17 cellular contexts compared by ENCODE assay signal in the genomic region with DNA sequence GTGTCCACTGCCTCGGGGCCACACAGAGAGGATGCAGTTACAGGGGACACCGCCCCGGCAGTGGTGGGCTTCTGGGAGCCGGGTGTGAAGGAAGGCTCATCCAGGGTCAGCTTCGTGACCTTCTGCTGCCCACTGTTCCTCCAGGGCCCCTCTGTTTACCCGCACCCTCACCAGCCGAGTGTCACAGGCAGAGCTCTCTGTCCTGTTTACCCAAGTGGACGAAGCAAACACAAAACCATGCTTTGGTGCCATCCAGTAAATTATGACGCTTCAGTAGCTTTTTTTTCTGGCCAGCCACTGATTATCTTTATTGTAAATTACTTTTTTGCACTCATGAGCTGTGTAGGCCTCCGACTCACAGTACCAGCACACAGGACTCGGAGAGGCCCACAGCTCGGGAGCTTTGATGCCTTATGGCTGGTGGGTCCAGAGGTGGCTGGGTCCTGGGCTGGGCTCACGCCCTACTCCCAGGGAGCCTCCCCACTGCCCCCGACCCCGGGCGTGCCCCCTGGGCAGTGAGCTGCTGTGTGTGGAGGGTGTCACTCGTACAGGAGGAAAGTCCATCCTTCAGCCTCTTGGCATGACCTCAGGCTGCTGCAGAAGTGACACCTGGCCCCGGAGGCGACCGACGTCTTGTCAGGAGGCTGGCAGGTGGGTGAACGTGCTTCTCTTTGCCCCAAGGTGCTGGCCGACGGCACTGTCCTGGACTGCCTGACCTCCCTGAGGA. TPM values are rescaled to one million over a fixed set of nuclear protein-coding genes. Genes with fewer than 3 reads are reported as not detected.
DNase-seq lines count a peak whose midpoint lies in the region; ATAC-seq and TF ChIP-seq lines count a peak whose summit lies in the region.
"Had no signal": no experiment of that assay in that cellular context is flagged by ENCODE, and none has a peak within 500 bp of the region (broad histone marks: within the 10 kb centered on the region; RNA-seq: fewer than 3 reads in every experiment).

No MANE protein-coding gene starts in this region.

- no peak overlapping the region for H3K4me3 ChIP-seq in right cardiac atrium (ENCODE audit: low read length)
- H3K4me3 ChIP-seq in gastroesophageal sphincter = no peak overlapping the region
- no peak overlapping the region for H3K4me3 ChIP-seq in liver (ENCODE audit: low read depth in 1 of 3, low read length in 3 of 3)
- H3K4me3 ChIP-seq in aorta (ENCODE audit: low read length in 2 of 2) = no peak overlapping the region
- no peak overlapping the region for H3K4me3 ChIP-seq in GM23248

- no peak for TF ChIP-seq EP300 in gastroesophageal sphincter (IDR thresholded peaks at IDR 0.05)

- peaks cover 15% of the 10 kb centered on the region; the same call in 1 of the 2 replicates for H3K79me2 ChIP-seq in GM23248 (ENCODE audit: insufficient read depth)

- H3K4me1 ChIP-seq in right cardiac atrium (ENCODE audit: control insufficient read depth, insufficient read depth, low read length) = no peaks in the 10 kb centered on the region
- peaks cover 0 to 9% (median 0%) of the 10 kb centered on the region in 3 donors for H3K4me1 ChIP-seq in gastroesophageal sphincter
- H3K4me1 ChIP-seq in liver (ENCODE audit: control insufficient read depth in 4 of 4, insufficient read depth in 4 of 4, low read length in 3 of 4) = peaks cover 6 to 31% (median 23%) of the 10 kb centered on the region in 4 donors
- no peaks in the 10 kb centered on the region for H3K4me1 ChIP-seq in aorta (ENCODE audit: control insufficient read depth in 1 of 2, insufficient read depth in 2 of 2, low read length in 2 of 2)
- H3K4me1 ChIP-seq in GM23248 (ENCODE audit: insufficient read depth) = peaks cover 6% of the 10 kb centered on the region; the same call in 1 of the 2 replicates
- H3K4me1 ChIP-seq: Caco-2 had no signal

- no peaks in the 10 kb centered on the region for H3K9me2 ChIP-seq in GM23248 (ENCODE audit: insufficient read depth)

- WGBS in right cardiac atrium = 92% methylated on average over 24 of the region's 24 CpGs
- WGBS in gastroesophageal sphincter (ENCODE audit: low coverage in 1 of 2), 2 donors = 0 to 79% methylated on average over 1 to 7 of the region's 24 CpGs
- WGBS in liver = 70% methylated on average over 24 of the region's 24 CpGs
- WGBS in aorta, 2 donors = 93% methylated on average over 24 of the region's 24 CpGs
- 93 to 94% methylated on average over 18 to 24 of the region's 24 CpGs for WGBS in GM23248 (ENCODE audit: low coverage in 1 of 2, low lambda C conversion rate in 2 of 2, missing lambda C conversion rate in 2 of 2), 2 experiments

- intact Hi-C loops in right cardiac atrium (cut with DNase I) = no loop called here
- intact Hi-C loops in cardiac septum (cut with DNase I) = no loop called here
- intact Hi-C loops in aorta (cut with DNase I) = no loop called here

- H3K27ac ChIP-seq in right cardiac atrium (ENCODE audit: low read length) (no peak overlapping the region), gastroesophageal sphincter (no peak overlapping the region), liver (ENCODE audit: low read depth in 1 of 2, low read length in 2 of 2) (peak overlapping the region in 1 of 2 donors; percentile 73), aorta (ENCODE audit: low read depth in 1 of 2, low read length in 2 of 2) (no peak overlapping the region), GM23248 (no peak overlapping the region)
- H3K27ac ChIP-seq: HL-60 had no signal

- in situ Hi-C loops in GM23248 (cut with MboI) = no loop called here

- H3K36me3 ChIP-seq in gastroesophageal sphincter (peaks cover 0 to 87% of the 10 kb centered on the region in 2 donors), liver (ENCODE audit: control insufficient read depth in 4 of 4, insufficient read depth in 3 of 4, low read depth in 1 of 4, low read length in 3 of 4) (peaks cover 0 to 32% (median 11%) of the 10 kb centered on the region in 4 donors), aorta (ENCODE audit: control insufficient read depth in 1 of 2, insufficient read depth in 2 of 2, low read length in 1 of 2) (peaks cover 0 to 3% of the 10 kb centered on the region in 2 donors), GM23248 (ENCODE audit: low read depth) (peaks cover 11% of the 10 kb centered on the region; the same call in 1 of the 2 replicates)

- H2AFZ ChIP-seq in GM23248 = no peak overlapping the region

- H3F3A ChIP-seq in GM23248 (ENCODE audit: insufficient read depth) = no peaks in the 10 kb centered on the region

- H3K4me2 ChIP-seq in GM23248 (ENCODE audit: unreplicated experiment) = no peak overlapping the region

- no peaks in the 10 kb centered on the region for H4K20me1 ChIP-seq in GM23248 (ENCODE audit: insufficient read depth)

- no peak for ATAC-seq in right cardiac atrium
- peak; percentile 36 for ATAC-seq in gastroesophageal sphincter
- ATAC-seq in aorta (ENCODE audit: low FRiP score) = peak; percentile 27

- H3K9me3 ChIP-seq in right cardiac atrium (ENCODE audit: control insufficient read depth, low read length) (no peaks in the 10 kb centered on the region), gastroesophageal sphincter (peaks cover 0 to 12% (median 0%) of the 10 kb centered on the region in 3 donors), liver (ENCODE audit: control insufficient read depth in 4 of 4, low read length in 3 of 4) (no peaks in the 10 kb centered on the region), aorta (ENCODE audit: control insufficient read depth, low read length) (no peaks in the 10 kb centered on the region), GM23248 (ENCODE audit: low read depth) (no peaks in the 10 kb centered on the region)
- H3K9me3 ChIP-seq: Caco-2 had no signal

- H3K27me3 ChIP-seq in right cardiac atrium (ENCODE audit: control insufficient read depth, insufficient read depth) (no peaks in the 10 kb centered on the region), gastroesophageal sphincter (no peaks in the 10 kb centered on the region), liver (ENCODE audit: control insufficient read depth in 4 of 4, insufficient read depth in 4 of 4, low read length in 3 of 4) (no peaks in the 10 kb centered on the region), aorta (ENCODE audit: control insufficient read depth in 1 of 2, insufficient read depth in 2 of 2, low read length in 1 of 2) (no peaks in the 10 kb centered on the region), GM23248 (replicated peaks; ENCODE audit: insufficient read depth) (no peaks in the 10 kb centered on the region)

- peak in 2 of 3 donors; percentile 21 to 32 for DNase-seq in right cardiac atrium
- no peak for DNase-seq in cardiac septum (ENCODE audit: low spot score)
- no peak for DNase-seq in aorta
- DNase-seq in NK-92 treated with Interleukin-12 subunit alpha and Interleukin-12 subunit beta, amount 100 ng/mL, for 24 hours (lab: John Stamatoyannopoulos, UW) = no peak
- no peak for DNase-seq in NCI-H2227 (lab: John Stamatoyannopoulos, UW; ENCODE audit: unreplicated experiment)
- no peak for DNase-seq in GM23248
- DNase-seq: 8988T; C1 segment of cervical spinal cord; Caco-2; CD4-positive, CD25-positive, alpha-beta regulatory T cell; HCEC 1CT; IMR-90 had no signal

- no peak overlapping the region for H3K9ac ChIP-seq in liver (ENCODE audit: low read depth in 1 of 2, low read length in 2 of 2)
- H3K9ac ChIP-seq in GM23248 = no peak overlapping the region

- no peak for TF ChIP-seq POLR2A in gastroesophageal sphincter (IDR thresholded peaks at IDR 0.05)

- no peak for TF ChIP-seq RAD21 in liver (IDR thresholded peaks at IDR 0.05)

- TF ChIP-seq CTCF in gastroesophageal sphincter (IDR thresholded peaks at IDR 0.05) (no peak), liver (IDR thresholded peaks at IDR 0.05; ENCODE audit: low read depth, low read length, missing input control) (no peak)

TF ChIP-seq in liver, 16 proteins besides CTCF, POLR2A, EP300 and RAD21:
- TF ChIP-seq HNF4G (IDR thresholded peaks at IDR 0.05) (no peak), SP1 (IDR thresholded peaks at IDR 0.05) (peak; percentile 8)
TF ChIP-seq in liver: peak in this region for 1.

RNA-seq across cellular contexts. Expression of gene D2HGDH, which starts 9.8 kb away (rescaled TPM):
- total RNA-seq in right cardiac atrium = 10 to 100 TPM; 16.1 to 22.3 (median 18.3) TPM
- 16.0 TPM for polyA plus RNA-seq in right cardiac atrium
- 15.7 TPM for total RNA-seq in cardiac septum
- total RNA-seq in gastroesophageal sphincter = 10 to 100 TPM; 12.5 to 21.8 (median 13.3) TPM
- total RNA-seq in liver = 10 to 100 TPM in 1 of 2 donors, 1 to 10 TPM in 1; 7.4 to 25.0 TPM
- 10 to 100 TPM in 1 of 2 donors, 1 to 10 TPM in 1; 6.4 to 19.7 TPM for polyA plus RNA-seq in liver
- total RNA-seq in aorta = 10 to 100 TPM; 20.5 to 29.9 TPM
- 10 to 100 TPM in 1 of 2 donors, 1 to 10 TPM in 1; 4.1 to 69.8 TPM for polyA plus RNA-seq in aorta
- total RNA-seq in GM23248 (2014; rRNA removed; shearing (Covaris generic)) = 19.1 and 19.6 TPM in 2 replicates
- 8.3 and 9.7 TPM in 2 replicates for polyA plus RNA-seq in GM23248 (2016; fragmentation: Nextera tagmentation; extraction: Ambion mirVana)

RNA-seq across cellular contexts. Expression of gene GAL3ST2, which starts 32.4 kb away (rescaled TPM):
- under 1 TPM in 2 of 4 donors, not detected in 2; 0.23 to 0.29 TPM for total RNA-seq in right cardiac atrium
- polyA plus RNA-seq in right cardiac atrium = 0.09 TPM
- not detected for total RNA-seq in cardiac septum
- under 1 TPM in 1 of 4 donors, not detected in 3; 0.40 TPM for total RNA-seq in gastroesophageal sphincter
- under 1 TPM; 0.23 to 0.33 TPM for total RNA-seq in liver
- under 1 TPM in 1 of 2 donors, not detected in 1; 0.03 TPM for polyA plus RNA-seq in liver
- not detected for total RNA-seq in aorta
- not detected for polyA plus RNA-seq in aorta
- total RNA-seq in GM23248 (2014; rRNA removed; shearing (Covaris generic)) = not detected in 2 replicates
- polyA plus RNA-seq in GM23248 (2016; fragmentation: Nextera tagmentation; extraction: Ambion mirVana) = not detected in 2 replicates
- total RNA-seq: HT1080, IMR-90 had no signal
- polyA plus RNA-seq: AG04450; CD4-positive, CD25-positive, alpha-beta regulatory T cell had no signal

RNA-seq across cellular contexts. Expression of gene ING5, which starts 42.4 kb away (rescaled TPM):
- total RNA-seq in right cardiac atrium (10 to 100 TPM; 20.8 to 21.7 (median 21.0) TPM), cardiac septum (14.9 TPM), gastroesophageal sphincter (10 to 100 TPM; 18.0 to 46.7 (median 35.5) TPM), liver (10 to 100 TPM; 20.0 to 24.2 TPM), aorta (10 to 100 TPM; 30.7 to 31.7 TPM)
- polyA plus RNA-seq in right cardiac atrium (25.6 TPM), liver (1 to 10 TPM; 7.2 to 7.8 TPM), aorta (10 to 100 TPM; 11.9 to 51.7 TPM), GM23248 (2016; fragmentation: Nextera tagmentation; extraction: Ambion mirVana) (9.8 and 10.8 TPM in 2 replicates)
- 13.5 and 20.3 TPM in 2 replicates for total RNA-seq in GM23248 (2014; rRNA removed; shearing (Covaris generic))

RNA-seq across cellular contexts. Expression of gene DTYMK, which starts 57.6 kb away (rescaled TPM):
- 10 to 100 TPM in 1 of 4 donors, 1 to 10 TPM in 3; 7.3 to 11.4 (median 9.1) TPM for total RNA-seq in right cardiac atrium
- polyA plus RNA-seq in right cardiac atrium = 10.9 TPM
- 10.5 TPM for total RNA-seq in cardiac septum
- 10 to 100 TPM in 2 of 4 donors, 1 to 10 TPM in 2; 7.7 to 18.7 (median 11.0) TPM for total RNA-seq in gastroesophageal sphincter
- total RNA-seq in liver = 10 to 100 TPM in 1 of 2 donors, 1 to 10 TPM in 1; 5.5 to 17.0 TPM
- polyA plus RNA-seq in liver = 10 to 100 TPM; 12.0 to 17.7 TPM
- total RNA-seq in aorta = 10 to 100 TPM in 1 of 2 donors, 1 to 10 TPM in 1; 8.4 to 18.5 TPM
- polyA plus RNA-seq in aorta = 10 to 100 TPM in 1 of 2 donors, 1 to 10 TPM in 1; 9.4 to 14.3 TPM
- total RNA-seq in GM23248 (2014; rRNA removed; shearing (Covaris generic)) = 27.9 and 44.6 TPM in 2 replicates
- polyA plus RNA-seq in GM23248 (2016; fragmentation: Nextera tagmentation; extraction: Ambion mirVana) = 78.7 and 82.6 TPM in 2 replicates

Comparison
In these comparisons a context has a peak if more than half of its experiments do, and no peak if none do; other contexts are left out.
1. DNase-seq: peak in right cardiac atrium (2 of 3); none in cardiac septum (single experiment), aorta (0 of 2), NK-92 treated with Interleukin-12 subunit alpha and Interleukin-12 subunit beta, amount 100 ng/mL, for 24 hours (single experiment), NCI-H2227 (single experiment) and GM23248 (single experiment).
2. ATAC-seq: peak in gastroesophageal sphincter (single experiment) and aorta (single experiment); none in right cardiac atrium (0 of 2).